1 cellular context compared by ENCODE assay signal in genomic region chr22:19723165-19723989, GRCh38.
TF ChIP-seq lines count a peak whose summit lies in the region.

Gene GP1BB (plus strand): TSS chr22:19723539. CDS start chr22:19723570, 31 bp downstream.

TF ChIP-seq in K562, 482 proteins besides CTCF, POLR2A, EP300 and RAD21 (continued from another document):
- TF ChIP-seq ZNF407 (IDR thresholded peaks at IDR 0.05; ENCODE audit: low read depth): peak; percentile 58; the same call in 1 of the 2 replicates
- no peak for TF ChIP-seq CTCFL (IDR thresholded peaks at IDR 0.05; ENCODE audit: borderline replicate concordance, insufficient read depth, low read depth, low read length, poor library complexity, severe bottlenecking)
- no peak for TF ChIP-seq PCBP2 (IDR thresholded peaks at IDR 0.05; ENCODE audit: low read depth, low read length, poor library complexity, severe bottlenecking)
- no peak for TF ChIP-seq ZNF639 (CRISPR knock-in tag; conservative IDR thresholded peaks at IDR 0.05 in 1 of 2, IDR thresholded peaks at IDR 0.05 in 1 of 2)
- TF ChIP-seq MNT (conservative IDR thresholded peaks at IDR 0.05): no peak
- TF ChIP-seq RBM15 (IDR thresholded peaks at IDR 0.05; ENCODE audit: insufficient read depth, low read length): no peak
- no peak for TF ChIP-seq HNRNPH1 (optimal IDR thresholded peaks at IDR 0.05; ENCODE audit: low read depth, low read length)
- peak; percentile 57; the same call in 1 of the 2 replicates for TF ChIP-seq TAF7 (tag; IDR thresholded peaks at IDR 0.05)
- no peak for TF ChIP-seq CAMTA2 (CRISPR knock-in tag; conservative IDR thresholded peaks at IDR 0.05)
- peak; percentile 89 for TF ChIP-seq GTF2F1 (IDR thresholded peaks at IDR 0.05; ENCODE audit: low read depth, low read length)
- TF ChIP-seq PML (IDR thresholded peaks at IDR 0.05; ENCODE audit: low read length): no peak
- TF ChIP-seq PBX2 (CRISPR knock-in tag; IDR thresholded peaks at IDR 0.05; ENCODE audit: low read depth): no peak
- no peak for TF ChIP-seq PBX2 (tag; conservative IDR thresholded peaks at IDR 0.05; ENCODE audit: low read depth)
- no peak for TF ChIP-seq CCNT2 (IDR thresholded peaks at IDR 0.05; ENCODE audit: borderline replicate concordance, extremely low read depth, insufficient read length, low read depth, low read length)
- TF ChIP-seq SLC30A9 (CRISPR knock-in tag; IDR thresholded peaks at IDR 0.05): no peak
- TF ChIP-seq CBX8 (IDR thresholded peaks at IDR 0.05; ENCODE audit: borderline replicate concordance, extremely low read depth, low read depth, low read length, poor library complexity, severe bottlenecking): no peak
- no peak for TF ChIP-seq CBFB (CRISPR knock-in tag; IDR thresholded peaks at IDR 0.05)
- peak; percentile 24 for TF ChIP-seq CHD1 (IDR thresholded peaks at IDR 0.05; ENCODE audit: low read length)
- TF ChIP-seq ILK (tag; IDR thresholded peaks at IDR 0.05; ENCODE audit: borderline replicate concordance, low read depth): no peak
- TF ChIP-seq ZFP30 (CRISPR knock-in tag; IDR thresholded peaks at IDR 0.05; ENCODE audit: borderline replicate concordance): no peak
- TF ChIP-seq NRF1 (conservative IDR thresholded peaks at IDR 0.05 in 1 of 2, IDR thresholded peaks at IDR 0.05 in 1 of 2): peak; percentile 66 to 70; a peak in 3 of 4 replicates
- TF ChIP-seq HMGN3 (IDR thresholded peaks at IDR 0.05; ENCODE audit: borderline replicate concordance, extremely low read depth, insufficient read length, low read depth, low read length): no peak
- no peak for TF ChIP-seq ZNF512 (tag; IDR thresholded peaks at IDR 0.05)
- TF ChIP-seq ZBTB17 (CRISPR knock-in tag; IDR thresholded peaks at IDR 0.05): no peak
- no peak for TF ChIP-seq XRCC5 (IDR thresholded peaks at IDR 0.05; ENCODE audit: low read depth, low read length)
- TF ChIP-seq SIRT6 (IDR thresholded peaks at IDR 0.05; ENCODE audit: low read depth, low read length): no peak
- TF ChIP-seq TAL1 (IDR thresholded peaks at IDR 0.05): no peak
- peak; percentile 98 for TF ChIP-seq SETDB1 (IDR thresholded peaks at IDR 0.05; ENCODE audit: low read length)
- no peak for TF ChIP-seq ZBTB7A (IDR thresholded peaks at IDR 0.05; ENCODE audit: borderline replicate concordance, control insufficient read depth, low read depth, low read length)
- TF ChIP-seq BRD9 (IDR thresholded peaks at IDR 0.05; ENCODE audit: low read depth, partially characterized antibody): no peak
- TF ChIP-seq CBFA2T2 (conservative IDR thresholded peaks at IDR 0.05): peak; percentile 98
- TF ChIP-seq NFIC (IDR thresholded peaks at IDR 0.05): no peak
- peak; percentile 68; the same call in 1 of the 2 replicates for TF ChIP-seq ARID2 (IDR thresholded peaks at IDR 0.05)
- TF ChIP-seq CSDE1 (IDR thresholded peaks at IDR 0.05): no peak
- no peak for TF ChIP-seq TFAM (CRISPR knock-in tag; conservative IDR thresholded peaks at IDR 0.05)
- no peak for TF ChIP-seq ZNF561 (CRISPR knock-in tag; conservative IDR thresholded peaks at IDR 0.05)
- peak; percentile 96 to 99 for TF ChIP-seq E2F6 (IDR thresholded peaks at IDR 0.05; ENCODE audit: borderline replicate concordance in 1 of 2, extremely low read depth in 1 of 2, insufficient read depth in 1 of 2, insufficient read length in 1 of 2, low read depth in 1 of 2, low read length in 1 of 2, poor library complexity in 1 of 2, severe bottlenecking in 1 of 2)
- TF ChIP-seq ZKSCAN3 (CRISPR knock-in tag; IDR thresholded peaks at IDR 0.05): no peak
- no peak; the same call in 1 of the 2 replicates for TF ChIP-seq MAFF (IDR thresholded peaks at IDR 0.05; ENCODE audit: low read length)
- TF ChIP-seq JUN (IDR thresholded peaks at IDR 0.05; ENCODE audit: borderline replicate concordance, low read depth, low read length): peak; percentile 95
- TF ChIP-seq JUN (CRISPR knock-in tag; IDR thresholded peaks at IDR 0.05; ENCODE audit: borderline replicate concordance): no peak
- TF ChIP-seq SRSF9 (IDR thresholded peaks at IDR 0.05; ENCODE audit: borderline replicate concordance, low read depth, low read length): no peak
- TF ChIP-seq FOXK2 (conservative IDR thresholded peaks at IDR 0.05 in 1 of 2, IDR thresholded peaks at IDR 0.05 in 1 of 2; ENCODE audit: low read depth in 2 of 2): no peak
- TF ChIP-seq JUNB (CRISPR knock-in tag; conservative IDR thresholded peaks at IDR 0.05): no peak
